In the genomic region with DNA sequence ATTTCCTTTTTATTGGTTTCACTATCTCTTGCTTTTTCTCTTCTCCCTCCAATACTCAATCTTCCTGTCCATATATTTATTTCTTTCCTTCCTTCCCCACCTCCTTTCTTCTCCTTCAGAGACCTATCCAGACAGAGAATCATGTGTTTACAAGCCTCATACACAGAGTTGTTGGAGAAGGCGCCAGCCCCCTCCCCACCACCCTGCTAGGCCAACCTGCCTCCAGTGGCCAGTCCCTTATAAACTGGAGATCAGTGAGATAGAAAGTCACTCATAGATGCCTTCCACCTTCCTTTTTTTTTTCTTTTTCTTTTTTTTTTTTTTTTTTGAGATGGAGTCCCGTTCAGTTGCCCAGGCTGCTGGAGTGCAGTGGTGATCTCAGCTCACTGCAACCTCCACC, we compare ENCODE assay signal across 26 cellular contexts. TPM values are rescaled to one million over a fixed set of nuclear protein-coding genes. Genes with fewer than 3 reads are reported as not detected.
A peak's percentile ranks its signal among the peaks of the same experiment; 100 is the strongest.
DNase-seq lines count a peak whose midpoint lies in the region; ATAC-seq lines count a peak whose summit lies in the region.
"Had no signal": no experiment of that assay in that cellular context is flagged by ENCODE, and none has a peak within 500 bp of the region (broad histone marks: within the 10 kb centered on the region; RNA-seq: fewer than 3 reads in every experiment).

No MANE protein-coding gene starts in this region.

- H3K36me3 Mint-ChIP-seq in activated naive CD4-positive, alpha-beta T cell treated with anti-CD3 and anti-CD28 coated beads for 36 hours (ENCODE audit: low read depth) = peaks cover 6% of the 10 kb centered on the region
- peaks cover 15% of the 10 kb centered on the region for H3K36me3 Mint-ChIP-seq in activated CD4-positive, alpha-beta memory T cell treated with anti-CD3 and anti-CD28 coated beads for 36 hours
- peaks cover 53% of the 10 kb centered on the region for H3K36me3 Mint-ChIP-seq in central memory CD8-positive, alpha-beta T cell (ENCODE audit: insufficient read depth)
- H3K36me3 Mint-ChIP-seq in stimulated activated effector memory CD8-positive, alpha-beta T cell treated with anti-CD3 and anti-CD28 coated beads, Interleukin-12 subunit alpha, Interleukin-12 subunit beta, amount 100 ng/mL, for 72 hours = peaks cover 97% of the 10 kb centered on the region
- H3K36me3 Mint-ChIP-seq: IgD-negative memory B cell, naive B cell had no signal

- intact Hi-C loops in activated naive CD4-positive, alpha-beta T cell treated with anti-CD3 and anti-CD28 coated beads for 36 hours (cut with micrococcal nuclease) = loop anchor here (1.0 kb wide), 1 partner anchor 8 kb away; no protein-coding TSS in a partner anchor
- intact Hi-C loops in activated CD4-positive, alpha-beta memory T cell treated with anti-CD3 and anti-CD28 coated beads for 36 hours (cut with micrococcal nuclease) = no loop called here

- CTCF ChIA-PET in activated naive CD4-positive, alpha-beta T cell treated with anti-CD3 and anti-CD28 coated beads for 36 hours (lab: Charles Lee) = interaction anchor here (1.3 to 1.7 kb wide), 5 partner anchors 8 to 70 kb away, joined by 3 to 7 read pairs (median 6); no protein-coding TSS in a partner anchor
- CTCF ChIA-PET in activated CD4-positive, alpha-beta memory T cell treated with anti-CD3 and anti-CD28 coated beads for 36 hours (lab: Charles Lee) = interaction anchor here (0.6 kb wide), 1 partner anchor 18 kb away, joined by 4 read pairs; no protein-coding TSS in a partner anchor

- H3K9me3 Mint-ChIP-seq in activated naive CD4-positive, alpha-beta T cell treated with anti-CD3 and anti-CD28 coated beads for 36 hours = no peaks in the 10 kb centered on the region
- H3K9me3 Mint-ChIP-seq in activated CD4-positive, alpha-beta memory T cell treated with anti-CD3 and anti-CD28 coated beads for 36 hours = no peaks in the 10 kb centered on the region
- H3K9me3 Mint-ChIP-seq in central memory CD8-positive, alpha-beta T cell = no peaks in the 10 kb centered on the region
- H3K9me3 Mint-ChIP-seq in stimulated activated effector memory CD8-positive, alpha-beta T cell treated with anti-CD3 and anti-CD28 coated beads, Interleukin-12 subunit alpha, Interleukin-12 subunit beta, amount 100 ng/mL, for 72 hours = no peaks in the 10 kb centered on the region
- H3K9me3 Mint-ChIP-seq: IgD-negative memory B cell; naive B cell; T-helper 2 cell treated with Interferon-gamma antibody and Interleukin-4, amounts not matched to agents 5 μg/mL and 100 μg/mL, for 36 hours had no signal

- no peak for ATAC-seq in central memory CD8-positive, alpha-beta T cell (replicated peaks; ENCODE audit: extremely low read depth, poor library complexity, severe bottlenecking)
- no peak for ATAC-seq in stimulated activated effector memory CD8-positive, alpha-beta T cell treated with anti-CD3 and anti-CD28 coated beads, Interleukin-12 subunit alpha, Interleukin-12 subunit beta, amount 100 ng/mL, for 72 hours
- ATAC-seq in GM18519 (IDR thresholded peaks at IDR 0.05; ENCODE audit: low FRiP score, unreplicated experiment) = no peak
- ATAC-seq: pancreas had no signal

- POLR2A ChIA-PET in activated CD4-positive, alpha-beta memory T cell treated with anti-CD3 and anti-CD28 coated beads for 36 hours (lab: Charles Lee) = interaction anchor here (0.9 to 1.9 kb wide), 4 partner anchors 8 to 15 kb away, joined by 3 to 7 read pairs (median 6); no protein-coding TSS in a partner anchor

- peak overlapping the region; percentile 51 for H3K4me3 Mint-ChIP-seq in activated naive CD4-positive, alpha-beta T cell treated with anti-CD3 and anti-CD28 coated beads for 36 hours
- H3K4me3 Mint-ChIP-seq in activated CD4-positive, alpha-beta memory T cell treated with anti-CD3 and anti-CD28 coated beads for 36 hours = no peak overlapping the region
- no peak overlapping the region for H3K4me3 Mint-ChIP-seq in central memory CD8-positive, alpha-beta T cell
- H3K4me3 Mint-ChIP-seq in stimulated activated effector memory CD8-positive, alpha-beta T cell treated with anti-CD3 and anti-CD28 coated beads, Interleukin-12 subunit alpha, Interleukin-12 subunit beta, amount 100 ng/mL, for 72 hours = no peak overlapping the region
- H3K4me3 Mint-ChIP-seq: IgD-negative memory B cell; T-helper 2 cell treated with Interferon-gamma antibody and Interleukin-4, amounts not matched to agents 5 μg/mL and 100 μg/mL, for 36 hours had no signal

- H3K27ac Mint-ChIP-seq in activated naive CD4-positive, alpha-beta T cell treated with anti-CD3 and anti-CD28 coated beads for 36 hours = peak overlapping the region; percentile 80
- peak overlapping the region; percentile 74 for H3K27ac Mint-ChIP-seq in activated CD4-positive, alpha-beta memory T cell treated with anti-CD3 and anti-CD28 coated beads for 36 hours
- peak overlapping the region; percentile 67 for H3K27ac Mint-ChIP-seq in central memory CD8-positive, alpha-beta T cell (ENCODE audit: low read depth)
- peak overlapping the region; percentile 90 for H3K27ac Mint-ChIP-seq in stimulated activated effector memory CD8-positive, alpha-beta T cell treated with anti-CD3 and anti-CD28 coated beads, Interleukin-12 subunit alpha, Interleukin-12 subunit beta, amount 100 ng/mL, for 72 hours
- H3K27ac Mint-ChIP-seq: IgD-negative memory B cell; naive B cell; T-helper 2 cell treated with Interferon-gamma antibody and Interleukin-4, amounts not matched to agents 5 μg/mL and 100 μg/mL, for 36 hours had no signal

- no peaks in the 10 kb centered on the region for H3K27me3 Mint-ChIP-seq in activated naive CD4-positive, alpha-beta T cell treated with anti-CD3 and anti-CD28 coated beads for 36 hours (ENCODE audit: low read depth)
- H3K27me3 Mint-ChIP-seq in activated CD4-positive, alpha-beta memory T cell treated with anti-CD3 and anti-CD28 coated beads for 36 hours = no peaks in the 10 kb centered on the region
- no peaks in the 10 kb centered on the region for H3K27me3 Mint-ChIP-seq in central memory CD8-positive, alpha-beta T cell

- DNase-seq in activated naive CD4-positive, alpha-beta T cell treated with anti-CD3 and anti-CD28 coated beads for 36 hours = peak; percentile 14
- no peak for DNase-seq in activated naive CD4-positive, alpha-beta T cell treated with Interleukin-2 at 50 U/mL for 16 hours
- no peak for DNase-seq in activated CD4-positive, alpha-beta memory T cell treated with anti-CD3 and anti-CD28 coated beads for 36 hours
- no peak for DNase-seq in central memory CD8-positive, alpha-beta T cell (ENCODE audit: low spot score in 2 of 2)
- DNase-seq in stimulated activated effector memory CD8-positive, alpha-beta T cell treated with anti-CD3 and anti-CD28 coated beads, Interleukin-12 subunit alpha, Interleukin-12 subunit beta, amount 100 ng/mL, for 72 hours (ENCODE audit: low spot score in 2 of 2) = no peak
- no peak for DNase-seq in stimulated activated CD4-positive, alpha-beta T cell treated with anti-CD3 and anti-CD28 coated beads, Interleukin-4, amount 100 ng/mL, for 1 hour
- no peak for DNase-seq in NCI-H2196 treated with DMSO at 0.1 percent for 48 hours (lab: John Stamatoyannopoulos, UW; ENCODE audit: unreplicated experiment)
- DNase-seq: ACHN; activated gamma-delta T cell; central memory CD4-positive, alpha-beta T cell; dorsolateral prefrontal cortex; heart left ventricle; mesendoderm; naive B cell; NCI-H1417 treated with DMSO at 0.1 percent for 48 hours; NCI-H526; pancreas; right lobe of liver; stimulated activated CD4-positive, alpha-beta T cell treated with anti-CD3 and anti-CD28 coated beads, Interleukin-15, amount 100 ng/mL, for 24 hours; stimulated activated CD8-positive, alpha-beta memory T cell treated with anti-CD3 and anti-CD28 coated beads, Interleukin-4, amount 100 ng/mL, for 48 hours; upper lobe of left lung had no signal

- peaks cover 90% of the 10 kb centered on the region for H3K4me1 Mint-ChIP-seq in activated naive CD4-positive, alpha-beta T cell treated with anti-CD3 and anti-CD28 coated beads for 36 hours (ENCODE audit: low read depth)
- H3K4me1 Mint-ChIP-seq in activated CD4-positive, alpha-beta memory T cell treated with anti-CD3 and anti-CD28 coated beads for 36 hours (ENCODE audit: low read depth) = peaks cover 79% of the 10 kb centered on the region
- H3K4me1 Mint-ChIP-seq in central memory CD8-positive, alpha-beta T cell = peaks cover 31% of the 10 kb centered on the region
- peaks cover 54% of the 10 kb centered on the region for H3K4me1 Mint-ChIP-seq in stimulated activated effector memory CD8-positive, alpha-beta T cell treated with anti-CD3 and anti-CD28 coated beads, Interleukin-12 subunit alpha, Interleukin-12 subunit beta, amount 100 ng/mL, for 72 hours
- H3K4me1 Mint-ChIP-seq: IgD-negative memory B cell, naive B cell had no signal

RNA-seq across cellular contexts. Expression of a gene that starts 53.3 kb away (rescaled TPM):
- 10 to 100 TPM; 73.5 to 78.3 TPM for total RNA-seq in activated naive CD4-positive, alpha-beta T cell treated with anti-CD3 and anti-CD28 coated beads for 36 hours
- 100 to 1,000 TPM; 105 to 114 TPM for total RNA-seq in activated CD4-positive, alpha-beta memory T cell treated with anti-CD3 and anti-CD28 coated beads for 36 hours
- total RNA-seq: astrocyte, M059J had no signal
